12 cellular contexts compared by ENCODE assay signal in the genomic region with DNA sequence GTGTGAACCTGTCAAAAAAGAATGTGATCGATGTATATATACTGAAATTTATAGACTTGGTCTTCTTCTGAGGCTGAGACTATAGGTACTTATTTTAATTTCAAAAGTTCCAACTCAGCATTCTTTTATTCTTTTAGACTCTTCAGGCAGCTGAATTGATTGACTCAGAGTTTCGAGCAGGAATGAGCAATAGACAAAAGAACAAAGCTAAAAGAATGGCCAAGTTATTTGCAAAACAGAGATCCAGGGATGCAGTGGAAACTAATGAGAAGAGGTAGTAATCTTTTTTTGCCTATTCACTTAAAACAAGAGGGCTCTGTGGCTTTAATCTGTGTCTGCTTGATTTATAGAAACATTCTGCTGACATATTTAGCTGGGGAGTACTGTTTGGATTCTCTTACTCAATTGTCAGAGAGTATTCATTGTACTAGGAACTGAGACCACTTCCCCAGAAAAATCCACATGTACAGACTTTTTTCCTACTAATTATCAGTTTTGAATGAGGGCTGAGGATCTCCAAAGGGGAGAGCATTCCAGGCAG.
"Had no signal": no experiment of that assay in that cellular context is flagged by ENCODE, and none has a peak within 500 bp of the region (broad histone marks: within the 10 kb centered on the region; RNA-seq: fewer than 3 reads in every experiment).

No MANE protein-coding gene starts in this region.

- DNase-seq: activated B cell treated with CpG ODN at 0.5 μM for 24 hours; activated CD4-positive, alpha-beta T cell treated with anti-CD3 and anti-CD28 coated beads, Interleukin-2, amount 10 ng/mL, durations not matched to agents 7 days and 5 days; activated CD8-positive, alpha-beta memory T cell treated with anti-CD3 and anti-CD28 coated beads for 24 hours; kidney; left ventricle myocardium superior; mesendoderm; stimulated activated CD4-positive, alpha-beta T cell treated with anti-CD3 and anti-CD28 coated beads, Interleukin-2, amount 100 ng/mL, for 48 hours; upper lobe of left lung had no signal

- H3K9me3 Mint-ChIP-seq: activated B cell treated with CpG ODN at 0.5 μM for 24 hours; activated CD4-positive, alpha-beta T cell treated with anti-CD3 and anti-CD28 coated beads, Interleukin-2, amount 10 ng/mL, durations not matched to agents 7 days and 5 days; activated naive CD4-positive, alpha-beta T cell treated with anti-CD3 and anti-CD28 coated beads, Interleukin-2, amount 50 U/mL, for 24 hours; nephron; stimulated activated naive CD8-positive, alpha-beta T cell treated with anti-CD3 and anti-CD28 coated beads, Interleukin-15, Interleukin-2, amounts not matched to agents 100 ng/mL and 50 ng/mL, for 24 hours; T-helper 1 cell treated with Interleukin-12 subunit alpha and Interleukin-12 subunit beta and Interleukin-4 antibody, amounts not matched to agents 30 μg/mL and 1 μg/mL, for 36 hours had no signal

- H3K4me1 Mint-ChIP-seq: activated B cell treated with CpG ODN at 0.5 μM for 24 hours; activated CD4-positive, alpha-beta T cell treated with anti-CD3 and anti-CD28 coated beads, Interleukin-2, amount 10 ng/mL, durations not matched to agents 7 days and 5 days; activated naive CD4-positive, alpha-beta T cell treated with anti-CD3 and anti-CD28 coated beads, Interleukin-2, amount 50 U/mL, for 24 hours; nephron had no signal

- FAIRE-seq: kidney had no signal

- H3K4me3 Mint-ChIP-seq: activated B cell treated with CpG ODN at 0.5 μM for 24 hours; activated CD4-positive, alpha-beta T cell treated with anti-CD3 and anti-CD28 coated beads, Interleukin-2, amount 10 ng/mL, durations not matched to agents 7 days and 5 days; activated naive CD4-positive, alpha-beta T cell treated with anti-CD3 and anti-CD28 coated beads, Interleukin-2, amount 50 U/mL, for 24 hours; nephron; stimulated activated naive CD8-positive, alpha-beta T cell treated with anti-CD3 and anti-CD28 coated beads, Interleukin-15, Interleukin-2, amounts not matched to agents 100 ng/mL and 50 ng/mL, for 24 hours; T-helper 1 cell treated with Interleukin-12 subunit alpha and Interleukin-12 subunit beta and Interleukin-4 antibody, amounts not matched to agents 30 μg/mL and 1 μg/mL, for 36 hours had no signal

- H3K27ac Mint-ChIP-seq: activated B cell treated with CpG ODN at 0.5 μM for 24 hours; activated CD4-positive, alpha-beta T cell treated with anti-CD3 and anti-CD28 coated beads, Interleukin-2, amount 10 ng/mL, durations not matched to agents 7 days and 5 days; activated naive CD4-positive, alpha-beta T cell treated with anti-CD3 and anti-CD28 coated beads, Interleukin-2, amount 50 U/mL, for 24 hours; nephron; stimulated activated naive CD8-positive, alpha-beta T cell treated with anti-CD3 and anti-CD28 coated beads, Interleukin-15, Interleukin-2, amounts not matched to agents 100 ng/mL and 50 ng/mL, for 24 hours; T-helper 1 cell treated with Interleukin-12 subunit alpha and Interleukin-12 subunit beta and Interleukin-4 antibody, amounts not matched to agents 30 μg/mL and 1 μg/mL, for 36 hours had no signal

- H3K27me3 Mint-ChIP-seq: activated B cell treated with CpG ODN at 0.5 μM for 24 hours; activated CD4-positive, alpha-beta T cell treated with anti-CD3 and anti-CD28 coated beads, Interleukin-2, amount 10 ng/mL, durations not matched to agents 7 days and 5 days; activated naive CD4-positive, alpha-beta T cell treated with anti-CD3 and anti-CD28 coated beads, Interleukin-2, amount 50 U/mL, for 24 hours; stimulated activated naive CD8-positive, alpha-beta T cell treated with anti-CD3 and anti-CD28 coated beads, Interleukin-15, Interleukin-2, amounts not matched to agents 100 ng/mL and 50 ng/mL, for 24 hours had no signal
